Comparison of ENCODE assay signal across 8 cellular contexts in the genomic region with DNA sequence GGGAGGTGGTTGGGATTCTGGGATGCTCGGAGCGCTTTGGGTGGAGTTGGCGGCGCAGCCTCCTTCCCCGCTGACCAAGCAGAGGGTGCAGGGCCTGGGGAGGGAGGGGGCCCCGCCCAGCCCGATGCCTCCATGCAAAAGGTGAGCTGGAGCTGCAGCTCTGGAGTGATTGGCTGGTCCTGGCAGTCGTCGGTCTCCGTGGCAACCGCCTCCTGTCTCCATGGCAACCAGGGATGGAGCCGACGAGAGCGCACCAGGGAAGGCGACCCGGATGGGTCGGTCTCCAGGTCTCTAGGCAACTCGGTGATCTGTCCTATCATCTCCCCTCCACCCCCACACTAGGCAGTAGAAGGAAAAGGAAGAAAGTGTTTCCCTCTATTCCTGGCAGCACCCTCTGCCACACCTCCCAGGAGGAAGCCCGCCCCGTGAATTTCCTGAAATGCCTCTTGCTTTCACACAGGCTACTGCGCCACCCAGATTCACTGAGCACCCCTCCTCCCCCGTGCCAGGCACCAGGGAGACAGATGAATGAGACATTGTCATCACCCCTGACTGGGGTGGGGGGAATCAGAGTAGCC. TPM values are rescaled to one million over a fixed set of nuclear protein-coding genes. Genes with fewer than 3 reads are reported as not detected.
DNase-seq lines count a peak whose midpoint lies in the region; ATAC-seq and TF ChIP-seq lines count a peak whose summit lies in the region.

No MANE protein-coding gene starts in this region.

- H3K79me2 ChIP-seq in osteoblast (ENCODE audit: insufficient read depth, low read length), result no peaks in the 10 kb centered on the region

- H3K27ac ChIP-seq in HUES6 (ENCODE audit: low read depth, low read length) (no peak overlapping the region), adrenal gland (peak overlapping the region in 1 of 5 donors; percentile 71), cardiac muscle cell (no peak overlapping the region), osteoblast (ENCODE audit: low read depth, low read length) (no peak overlapping the region), thyroid gland (no peak overlapping the region)

- H3K4me3 ChIP-seq in HUES6 (ENCODE audit: low read depth, low read length) (peak overlapping the region; percentile 75), adrenal gland (peak overlapping the region in 2 of 4 donors; percentile 12 to 69), cardiac muscle cell (peak overlapping the region; percentile 37), osteoblast (ENCODE audit: insufficient read depth, low read length) (peak overlapping the region; percentile 67), thyroid gland (replicated peaks in 1 of 3) (peak overlapping the region in 1 of 3 donors; percentile 43)

- DNase-seq in AG08396 (ENCODE audit: low spot score), result peak; percentile 89
- peak in 6 of 7 donors; percentile 50 to 96 (median 64) for DNase-seq in adrenal gland
- peak; percentile 49 to 57 for DNase-seq in cardiac muscle cell (ENCODE audit: low read depth in 1 of 2, low spot score in 1 of 2)
- DNase-seq in osteoblast (ENCODE audit: insufficient read length, low spot score, missing footprints), result peak; percentile 93
- DNase-seq in thyroid gland, result peak; percentile 26 to 34

- 0 to 8% (median 3%) methylated on average over 5 to 22 of the region's 22 CpGs for WGBS in adrenal gland, 4 donors
- WGBS in thyroid gland, 2 donors, result 12 to 35% methylated on average over 5 to 10 of the region's 22 CpGs

- no peak overlapping the region for H3K9ac ChIP-seq in HUES6 (ENCODE audit: low read length)

- peaks cover 16% of the 10 kb centered on the region for H3K4me1 ChIP-seq in HUES6 (ENCODE audit: control insufficient read depth, insufficient read depth, low read length)
- H3K4me1 ChIP-seq in adrenal gland (replicated peaks in 1 of 2), result peaks cover 0 to 8% of the 10 kb centered on the region in 2 donors
- no peaks in the 10 kb centered on the region for H3K4me1 ChIP-seq in cardiac muscle cell (ENCODE audit: low read depth)
- H3K4me1 ChIP-seq in osteoblast (ENCODE audit: insufficient read depth, low read length), result peaks cover 3% of the 10 kb centered on the region
- H3K4me1 ChIP-seq in thyroid gland, result peaks cover 0 to 7% of the 10 kb centered on the region in 2 donors

- ATAC-seq in SK-N-SH treated with all-trans-retinoic acid at 6 μM for 48 hours (peak; percentile 71), HG03354 (IDR thresholded peaks at IDR 0.05; ENCODE audit: poor library complexity, severe bottlenecking, unreplicated experiment) (no peak)

- no peak for TF ChIP-seq CTCF in adrenal gland (IDR thresholded peaks at IDR 0.05)
- no peak for TF ChIP-seq CTCF in cardiac muscle cell (IDR thresholded peaks at IDR 0.05; ENCODE audit: low read depth, low read length)
- TF ChIP-seq CTCF in osteoblast (IDR thresholded peaks at IDR 0.05; ENCODE audit: extremely low read depth, low read depth, low read length), result no peak
- no peak for TF ChIP-seq CTCF in thyroid gland (IDR thresholded peaks at IDR 0.05)

- intact Hi-C loops in adrenal gland (cut with DNase I) (no loop called here), thyroid gland (cut with DNase I) (no loop called here)

- H3K4me2 ChIP-seq in osteoblast (ENCODE audit: insufficient read depth, low read length), result peak overlapping the region; percentile 79

- H2AFZ ChIP-seq in osteoblast (ENCODE audit: low read length), result peak overlapping the region; percentile 25

- H3K9me3 ChIP-seq in HUES6 (ENCODE audit: control insufficient read depth, insufficient read depth, low read depth, low read length) (no peaks in the 10 kb centered on the region), adrenal gland (replicated peaks in 1 of 3) (no peaks in the 10 kb centered on the region), cardiac muscle cell (ENCODE audit: low read depth) (no peaks in the 10 kb centered on the region), osteoblast (ENCODE audit: low read depth, low read length) (no peaks in the 10 kb centered on the region), thyroid gland (no peaks in the 10 kb centered on the region)

- H3K36me3 ChIP-seq in HUES6 (ENCODE audit: control insufficient read depth, insufficient read depth, low read length), result no peaks in the 10 kb centered on the region
- H3K36me3 ChIP-seq in adrenal gland (replicated peaks in 1 of 2), result no peaks in the 10 kb centered on the region
- H3K36me3 ChIP-seq in cardiac muscle cell, result no peaks in the 10 kb centered on the region
- H3K36me3 ChIP-seq in osteoblast (ENCODE audit: insufficient read depth, low read length), result no peaks in the 10 kb centered on the region
- no peaks in the 10 kb centered on the region for H3K36me3 ChIP-seq in thyroid gland

- H4K20me1 ChIP-seq in osteoblast (ENCODE audit: insufficient read depth, low read length), result no peaks in the 10 kb centered on the region

- H3K27me3 ChIP-seq in HUES6 (ENCODE audit: control insufficient read depth, insufficient read depth, low read length) (peaks cover 14% of the 10 kb centered on the region), adrenal gland (no peaks in the 10 kb centered on the region), cardiac muscle cell (peaks cover 28% of the 10 kb centered on the region), osteoblast (ENCODE audit: insufficient read depth, low read length) (peaks cover 9% of the 10 kb centered on the region), thyroid gland (no peaks in the 10 kb centered on the region)

- TF ChIP-seq POLR2A in adrenal gland (IDR thresholded peaks at IDR 0.05) (no peak), thyroid gland (IDR thresholded peaks at IDR 0.05) (no peak)

TF ChIP-seq in SK-N-SH treated with all-trans-retinoic acid at 6 μM for 48 hours, 23 proteins besides CTCF, POLR2A, EP300 and RAD21:
- TF ChIP-seq OSR1 (CRISPR knock-in tag; IDR thresholded peaks at IDR 0.05) (no peak), ZNF70 (CRISPR knock-in tag; IDR thresholded peaks at IDR 0.05) (0 out of 2 replicates have a peak, but pooled peaks have one; percentile 64)

RNA-seq across cellular contexts. Expression of a gene that starts 0.6 kb away (rescaled TPM):
- total RNA-seq in adrenal gland (1 to 10 TPM in 7 of 8 donors, under 1 TPM in 1; 0.93 to 8.4 (median 2.1) TPM), cardiac muscle cell (1.2 and 2.1 TPM in 2 replicates), osteoblast (0.59 and 0.72 TPM in 2 replicates), thyroid gland (1 to 10 TPM in 2 of 4 donors, under 1 TPM in 2; 0.54 to 2.3 (median 0.88) TPM)
- polyA plus RNA-seq in adrenal gland (10 to 100 TPM in 1 of 3 donors, 1 to 10 TPM in 2; 2.3 to 12.1 (median 3.8) TPM), cardiac muscle cell (1.3 and 1.4 TPM in 2 replicates)

RNA-seq across cellular contexts. Expression of a gene that starts 22.1 kb away (rescaled TPM):
- 10 to 100 TPM; 41.4 to 78.3 (median 54.1) TPM for total RNA-seq in adrenal gland
- polyA plus RNA-seq in adrenal gland, result 10 to 100 TPM; 49.1 to 85.8 (median 58.4) TPM
- total RNA-seq in cardiac muscle cell, result 74.3 and 74.4 TPM in 2 replicates
- 67.9 and 74.2 TPM in 2 replicates for polyA plus RNA-seq in cardiac muscle cell
- total RNA-seq in osteoblast, result 41.5 and 43.1 TPM in 2 replicates
- total RNA-seq in thyroid gland, result 10 to 100 TPM; 40.0 to 57.6 (median 49.3) TPM

Comparison
In these comparisons a context has a peak if more than half of its experiments do, and no peak if none do; other contexts are left out.
1. DNase-seq: peak in every context shown above with its lines; median percentile 93 in osteoblast; 89 in AG08396; 64 in adrenal gland; 53 in cardiac muscle cell; 30 in thyroid gland.